In the genomic region with DNA sequence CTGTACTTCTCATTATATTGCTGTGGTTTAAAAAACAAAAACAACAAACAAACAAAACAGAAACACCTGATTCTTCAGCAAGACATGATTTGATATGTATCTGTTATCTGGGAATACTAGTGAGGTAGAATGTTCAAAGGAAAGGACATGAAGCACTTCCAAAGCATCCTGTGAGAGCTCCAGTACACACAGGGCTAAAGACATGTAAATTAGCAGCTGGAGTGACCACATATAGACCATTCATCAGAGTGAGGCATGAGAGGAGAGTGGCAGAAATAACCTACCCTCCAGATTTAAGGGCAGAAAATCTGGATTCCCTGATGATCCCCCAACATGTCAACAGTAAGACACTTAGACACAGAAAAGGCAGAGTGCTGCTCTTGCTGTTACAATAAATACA, we compare ENCODE assay signal across 22 cellular contexts.
A peak's percentile ranks its signal among the peaks of the same experiment; 100 is the strongest.
DNase-seq lines count a peak whose midpoint lies in the region; FAIRE-seq lines count a peak whose summit lies in the region.
"Had no signal": no experiment of that assay in that cellular context is flagged by ENCODE, and none has a peak within 500 bp of the region (broad histone marks: within the 10 kb centered on the region; RNA-seq: fewer than 3 reads in every experiment).

No MANE protein-coding gene starts in this region.

- H3K27ac ChIP-seq in HUES48 (ENCODE audit: low read depth, low read length): peak overlapping the region; percentile 73
- H3K27ac ChIP-seq in cingulate gyrus (ENCODE audit: low read depth, low read length): peak overlapping the region; percentile 50
- H3K27ac ChIP-seq in temporal lobe (ENCODE audit: low read depth, low read length): peak overlapping the region; percentile 57
- H3K27ac ChIP-seq: HL-60, SJSA1 had no signal

- H3K27me3 ChIP-seq in HUES48 (ENCODE audit: control insufficient read depth, insufficient read depth, low read length): no peaks in the 10 kb centered on the region
- H3K27me3 ChIP-seq: SJSA1 had no signal

- peaks cover 50% of the 10 kb centered on the region for H3K4me1 ChIP-seq in HUES48 (ENCODE audit: control insufficient read depth, insufficient read depth, low read length)
- H3K4me1 ChIP-seq: SJSA1 had no signal

- no peak overlapping the region for H3K9ac ChIP-seq in HUES48 (ENCODE audit: low read depth, low read length)

- FAIRE-seq in frontal cortex (lab: Jason Lieb, UNC): no peak
- FAIRE-seq: GM12891, RCC 7860 had no signal

- H3K9me3 ChIP-seq in HUES48 (ENCODE audit: control insufficient read depth, insufficient read depth, low read length): no peaks in the 10 kb centered on the region

- DNase-seq in iPS-NIHi11 (ENCODE audit: low spot score) (peak; percentile 12), NK-92 (lab: John Stamatoyannopoulos, UW; ENCODE audit: unreplicated experiment) (no peak), SW 1271 (lab: John Stamatoyannopoulos, UW) (no peak), frontal cortex (ENCODE audit: low spot score in 2 of 2) (no peak)
- DNase-seq: CD4-positive, CD25-positive, alpha-beta regulatory T cell; DMS79 treated with DMSO at 0.1 percent for 48 hours; HCEC 1CT; KBM-7; NCI-H1092 treated with DMSO at 0.1 percent for 48 hours; NCI-H146; NCI-H2029; NCI-H226; NCI-H510A treated with DMSO at 0.1 percent for 48 hours; NCI-H748 treated with DMSO at 0.1 percent for 48 hours; OCI-M1 had no signal

- no peak overlapping the region for H3K4me3 ChIP-seq in HUES48 (ENCODE audit: low read depth, low read length)
- H3K4me3 ChIP-seq: SJSA1 had no signal

- no peaks in the 10 kb centered on the region for H3K36me3 ChIP-seq in HUES48 (ENCODE audit: control insufficient read depth, insufficient read depth, low read length)
- H3K36me3 ChIP-seq: SJSA1 had no signal
